Comparison of ENCODE assay signal across 1 cellular context in the genomic region with DNA sequence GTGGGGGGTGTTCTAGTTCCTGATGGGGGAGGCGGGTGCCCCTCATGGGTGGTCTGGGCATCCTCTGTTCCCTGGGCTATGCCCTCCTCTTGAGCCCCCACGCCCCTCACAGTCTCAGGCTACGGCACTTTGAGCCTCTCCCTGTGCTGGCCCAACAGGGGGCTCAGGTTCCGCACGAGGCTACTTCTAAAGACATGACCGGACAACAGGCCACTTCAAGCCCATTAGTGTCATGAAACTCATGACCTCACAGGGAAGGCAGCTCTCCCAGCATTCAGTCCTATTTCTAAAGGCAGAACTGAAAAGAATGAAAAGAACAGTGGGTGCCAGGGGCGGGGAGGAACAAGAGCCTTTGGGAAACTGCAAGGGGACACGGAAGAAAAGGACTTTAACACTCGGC.
TF ChIP-seq lines count a peak whose summit lies in the region.

No MANE protein-coding gene starts in this region.

TF ChIP-seq in WTC11, 78 proteins besides CTCF, POLR2A, EP300 and RAD21 (continued from another document):
- TF ChIP-seq ZSCAN18 (CRISPR knock-in tag; IDR thresholded peaks at IDR 0.05) = no peak
- TF ChIP-seq NFE2L1 (CRISPR knock-in tag; IDR thresholded peaks at IDR 0.05) = no peak
- no peak for TF ChIP-seq FOXK1 (CRISPR knock-in tag; IDR thresholded peaks at IDR 0.05)
- TF ChIP-seq AFF4 (CRISPR knock-in tag; IDR thresholded peaks at IDR 0.05; ENCODE audit: borderline replicate concordance) = no peak
- TF ChIP-seq, protein P1, sequence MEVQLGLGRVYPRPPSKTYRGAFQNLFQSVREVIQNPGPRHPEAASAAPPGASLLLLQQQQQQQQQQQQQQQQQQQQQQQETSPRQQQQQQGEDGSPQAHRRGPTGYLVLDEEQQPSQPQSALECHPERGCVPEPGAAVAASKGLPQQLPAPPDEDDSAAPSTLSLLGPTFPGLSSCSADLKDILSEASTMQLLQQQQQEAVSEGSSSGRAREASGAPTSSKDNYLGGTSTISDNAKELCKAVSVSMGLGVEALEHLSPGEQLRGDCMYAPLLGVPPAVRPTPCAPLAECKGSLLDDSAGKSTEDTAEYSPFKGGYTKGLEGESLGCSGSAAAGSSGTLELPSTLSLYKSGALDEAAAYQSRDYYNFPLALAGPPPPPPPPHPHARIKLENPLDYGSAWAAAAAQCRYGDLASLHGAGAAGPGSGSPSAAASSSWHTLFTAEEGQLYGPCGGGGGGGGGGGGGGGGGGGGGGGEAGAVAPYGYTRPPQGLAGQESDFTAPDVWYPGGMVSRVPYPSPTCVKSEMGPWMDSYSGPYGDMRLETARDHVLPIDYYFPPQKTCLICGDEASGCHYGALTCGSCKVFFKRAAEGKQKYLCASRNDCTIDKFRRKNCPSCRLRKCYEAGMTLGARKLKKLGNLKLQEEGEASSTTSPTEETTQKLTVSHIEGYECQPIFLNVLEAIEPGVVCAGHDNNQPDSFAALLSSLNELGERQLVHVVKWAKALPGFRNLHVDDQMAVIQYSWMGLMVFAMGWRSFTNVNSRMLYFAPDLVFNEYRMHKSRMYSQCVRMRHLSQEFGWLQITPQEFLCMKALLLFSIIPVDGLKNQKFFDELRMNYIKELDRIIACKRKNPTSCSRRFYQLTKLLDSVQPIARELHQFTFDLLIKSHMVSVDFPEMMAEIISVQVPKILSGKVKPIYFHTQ (CRISPR knock-in tag; IDR thresholded peaks at IDR 0.05) = no peak
